In genomic region chr4:156765277-156765676, GRCh38 we compare ENCODE assay signal across 19 cellular contexts.
DNase-seq lines count a peak whose midpoint lies in the region; ATAC-seq and TF ChIP-seq lines count a peak whose summit lies in the region.
"Had no signal": no experiment of that assay in that cellular context is flagged by ENCODE, and none has a peak within 500 bp of the region (broad histone marks: within the 10 kb centered on the region; RNA-seq: fewer than 3 reads in every experiment).

No MANE protein-coding gene starts in this region.

- H3K4me1 Mint-ChIP-seq in HFFc6 (ENCODE audit: low read depth) (peaks cover 88% of the 10 kb centered on the region), neural crest cell (peaks cover 28% of the 10 kb centered on the region)

- DNase-seq in HFFc6 = peak; percentile 24
- DNase-seq in amniotic epithelial cell (ENCODE audit: low read depth) = peak; percentile 84
- peak; percentile 72 for DNase-seq in iris pigment epithelial cell (ENCODE audit: low read depth)
- DNase-seq in neural crest cell (ENCODE audit: low read depth, low spot score) = no peak
- DNase-seq in GM19238 (ENCODE audit: insufficient read length, low spot score) = no peak
- DNase-seq in NCI-H510A (lab: John Stamatoyannopoulos, UW) = no peak
- DNase-seq in KBM-7 = no peak
- DNase-seq: Calu3; CD8-positive, alpha-beta T cell; DMS53; GOT3; MG63; NCI-H1048; NCI-H1436 treated with DMSO at 0.1 percent for 48 hours; NCI-H2029 treated with DMSO at 0.1 percent for 48 hours; NCI-H2171 treated with DMSO at 0.1 percent for 48 hours; NCI-H446 treated with DMSO at 0.1 percent for 48 hours; SHP77 had no signal

- H3K27ac Mint-ChIP-seq in HFFc6 (peak overlapping the region; percentile 65), neural crest cell (ENCODE audit: unreplicated experiment) (peak overlapping the region; percentile 30)
- H3K27ac Mint-ChIP-seq: CD8-positive, alpha-beta T cell had no signal

- H3K9me3 Mint-ChIP-seq in HFFc6 (no peaks in the 10 kb centered on the region), neural crest cell (no peaks in the 10 kb centered on the region)

- H3K27me3 Mint-ChIP-seq in HFFc6 (ENCODE audit: insufficient read depth) (no peaks in the 10 kb centered on the region), neural crest cell (ENCODE audit: low read depth) (no peaks in the 10 kb centered on the region)

- H3K4me3 Mint-ChIP-seq in HFFc6 (peak overlapping the region; percentile 8; the same call in 1 of the 2 replicates), neural crest cell (no peak overlapping the region)
- H3K4me3 Mint-ChIP-seq: CD8-positive, alpha-beta T cell had no signal

- in situ Hi-C loops in KBM-7 (cut with MboI; ENCODE audit: low pct_unique_long_range_greater_than_20kb, low sequenced_read_pairs) = no loop called here

- H3K36me3 Mint-ChIP-seq in HFFc6 (ENCODE audit: low read depth) (peaks cover 69% of the 10 kb centered on the region), neural crest cell (ENCODE audit: low read depth) (peaks cover 5% of the 10 kb centered on the region)
- H3K36me3 Mint-ChIP-seq: CD8-positive, alpha-beta T cell had no signal

- ATAC-seq in HG02973 (IDR thresholded peaks at IDR 0.05; ENCODE audit: unreplicated experiment) = no peak
- ATAC-seq: CD8-positive, alpha-beta T cell had no signal

- TF ChIP-seq CTCF in HFFc6 (IDR thresholded peaks at IDR 0.05) = no peak
- no peak for TF ChIP-seq CTCF in neural crest cell (conservative IDR thresholded peaks at IDR 0.05)

Comparison
In these comparisons a context has a peak if more than half of its experiments do, and no peak if none do; other contexts are left out.
1. DNase-seq: peak in HFFc6 (single experiment), amniotic epithelial cell (single experiment) and iris pigment epithelial cell (single experiment); none in neural crest cell (single experiment), GM19238 (single experiment), NCI-H510A (single experiment) and KBM-7 (single experiment).